ENCODE assay signal across 24 cellular contexts in genomic region chr13:63409791-63410351, GRCh38.
"Had no signal": no experiment of that assay in that cellular context is flagged by ENCODE, and none has a peak within 500 bp of the region (broad histone marks: within the 10 kb centered on the region; RNA-seq: fewer than 3 reads in every experiment).

No MANE protein-coding gene starts in this region.

- H3K4me3 ChIP-seq: coronary artery, esophagus squamous epithelium, lower lobe of right lung, mucosa of descending colon, right lobe of liver, skin epidermis, stomach, uterus had no signal

- H3K4me1 ChIP-seq: esophagus squamous epithelium, foreskin keratinocyte, lower lobe of right lung, parathyroid adenoma, right lobe of liver, stomach, uterus had no signal

- H2AFZ ChIP-seq: parathyroid adenoma had no signal

- H3K27ac ChIP-seq: coronary artery, esophagus squamous epithelium, foreskin keratinocyte, lower lobe of right lung, parathyroid adenoma, right lobe of liver, skin epidermis, stomach, uterus had no signal

- H3K9ac ChIP-seq: parathyroid adenoma had no signal

- ATAC-seq: foreskin keratinocyte; left lobe of liver; lower lobe of right lung; mucosa of descending colon; right lobe of liver; stimulated activated memory B cell treated with anti-CD40 and anti-IgM and Interleukin-4, amounts not matched to agents 10 μg/mL and 1 μg/mL and 100 μg/mL, for 72 hours; T-helper 17 cell had no signal

- DNase-seq: activated CD4-positive, alpha-beta T cell treated with anti-CD3 and anti-CD28 coated beads for 4 hours; activated CD4-positive, alpha-beta T cell treated with anti-CD3 and anti-CD28 coated beads, Interleukin-2, amount 50 U/mL, for 48 hours; activated CD4-positive, CD25-positive, alpha-beta regulatory T cell; activated naive CD4-positive, alpha-beta T cell treated with anti-CD3 and anti-CD28 coated beads for 36 hours; activated naive CD8-positive, alpha-beta T cell treated with anti-CD3 and anti-CD28 coated beads, Interleukin-2, amount 10 ng/mL, durations not matched to agents 7 days and 5 days; activated T-cell treated with anti-CD3 and anti-CD28 coated beads, Interleukin-2, amount 50 U/mL, for 48 hours; amygdala; cerebellar nuclear complex; endodermal cell; esophagus squamous epithelium; foreskin keratinocyte; lower lobe of right lung; mesendoderm; mucosa of descending colon; right lobe of liver; stimulated activated CD4-positive, alpha-beta T cell treated with anti-CD3 and anti-CD28 coated beads, Interleukin-2, amount 100 ng/mL, for 24 hours; stomach; T-helper 17 cell; uterus had no signal

- H3K9me3 ChIP-seq: lower lobe of right lung, right lobe of liver, stomach, uterus had no signal

- H3K36me3 ChIP-seq: esophagus squamous epithelium, lower lobe of right lung, right lobe of liver, stomach, uterus had no signal

- H3K27me3 ChIP-seq: esophagus squamous epithelium, foreskin keratinocyte, right lobe of liver, stomach, uterus had no signal

- H3K79me2 ChIP-seq: parathyroid adenoma had no signal
